ENCODE assay signal across 15 cellular contexts in the genomic region with DNA sequence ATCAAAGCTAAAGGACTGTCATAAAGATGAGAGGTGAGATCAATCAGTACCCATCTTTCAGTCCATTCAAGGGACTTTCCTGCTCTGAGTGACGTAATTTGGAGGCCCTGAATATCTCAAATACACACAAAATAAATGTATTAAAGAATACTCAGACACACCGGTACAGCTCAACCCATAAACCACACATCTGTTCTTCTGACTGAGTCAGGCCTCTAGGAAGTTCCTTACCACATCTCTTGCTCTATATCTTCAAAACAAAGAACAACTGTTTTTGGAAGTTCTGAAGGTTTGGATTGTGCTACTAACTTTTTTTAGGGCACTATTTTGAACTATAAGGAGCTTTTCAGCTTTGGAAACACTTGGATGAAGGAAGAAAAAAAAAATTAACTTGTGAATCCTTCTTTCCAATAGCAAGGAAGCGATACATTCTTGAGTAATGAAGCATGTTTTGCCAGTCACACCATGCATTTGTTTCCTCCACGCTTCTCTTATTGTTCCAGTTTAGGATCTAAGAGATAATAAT.
DNase-seq lines count a peak whose midpoint lies in the region; ATAC-seq and TF ChIP-seq lines count a peak whose summit lies in the region.
"Had no signal": no experiment of that assay in that cellular context is flagged by ENCODE, and none has a peak within 500 bp of the region (broad histone marks: within the 10 kb centered on the region; RNA-seq: fewer than 3 reads in every experiment).

No MANE protein-coding gene starts in this region.

- TF ChIP-seq CTCF in BJ (IDR thresholded peaks at IDR 0.05; ENCODE audit: insufficient read depth, low read depth, low read length) (no peak), IMR-90 (conservative IDR thresholded peaks at IDR 0.05; ENCODE audit: low read depth, low read length) (no peak), mammary epithelial cell (conservative IDR thresholded peaks at IDR 0.05 in 1 of 2, IDR thresholded peaks at IDR 0.05 in 1 of 2; ENCODE audit: extremely low read depth in 1 of 2, insufficient read depth in 1 of 2, low read depth in 1 of 2, low read length in 2 of 2) (no peak)

- H3K79me1 ChIP-seq in IMR-90 (ENCODE audit: low read depth in 1 of 2, low read length in 2 of 2): no peaks in the 10 kb centered on the region

- no peak overlapping the region for H2BK5ac ChIP-seq in IMR-90 (ENCODE audit: low read depth, low read length, poor library complexity, severe bottlenecking)

- H3K18ac ChIP-seq in IMR-90 (ENCODE audit: low read depth, low read length): no peak overlapping the region

- no peaks in the 10 kb centered on the region for H3K79me2 ChIP-seq in mammary epithelial cell (ENCODE audit: insufficient read depth, low read length)

- H3K27ac ChIP-seq in IMR-90 (ENCODE audit: insufficient read depth, low read length): no peak overlapping the region
- peak overlapping the region; percentile 94 for H3K27ac ChIP-seq in mammary epithelial cell (ENCODE audit: insufficient read depth, low read depth, low read length)
- no peak overlapping the region for H3K27ac ChIP-seq in caudate nucleus (ENCODE audit: low read depth, low read length)
- H3K27ac ChIP-seq: ovary, transverse colon had no signal

- H3K9ac ChIP-seq in IMR-90 (ENCODE audit: low read depth, low read length) (no peak overlapping the region), mammary epithelial cell (ENCODE audit: insufficient read depth, low read length) (peak overlapping the region; percentile 39)

- no peak overlapping the region for H3K14ac ChIP-seq in IMR-90 (replicated peaks; ENCODE audit: low read depth, low read length)

- no peak overlapping the region for H4K91ac ChIP-seq in IMR-90 (ENCODE audit: insufficient read depth, low read depth, low read length)

- H3K23ac ChIP-seq in IMR-90 (ENCODE audit: low read depth, low read length): no peak overlapping the region

- H2AK9ac ChIP-seq in IMR-90 (replicated peaks; ENCODE audit: low read depth, low read length, poor library complexity): no peak overlapping the region

- H4K20me1 ChIP-seq in IMR-90 (ENCODE audit: insufficient read depth, low read length) (no peaks in the 10 kb centered on the region), mammary epithelial cell (ENCODE audit: insufficient read depth, low read length) (no peaks in the 10 kb centered on the region)

- H4K8ac ChIP-seq in IMR-90 (ENCODE audit: low read depth in 2 of 2, low read length in 2 of 2): no peak overlapping the region

- no peak overlapping the region for H2AK5ac ChIP-seq in IMR-90 (ENCODE audit: low read depth, low read length)

- H3K4me2 ChIP-seq in IMR-90 (ENCODE audit: low read depth, low read length) (no peak overlapping the region), mammary epithelial cell (ENCODE audit: insufficient read depth, low read depth, low read length) (peak overlapping the region; percentile 50)

- H3K27me3 ChIP-seq in BJ (ENCODE audit: control insufficient read depth, insufficient read depth, low read length) (no peaks in the 10 kb centered on the region), IMR-90 (ENCODE audit: control insufficient read depth, insufficient read depth, low read length) (no peaks in the 10 kb centered on the region), mammary epithelial cell (ENCODE audit: insufficient read depth, low read length) (no peaks in the 10 kb centered on the region)
- H3K27me3 ChIP-seq: ovary, transverse colon had no signal

- dilution Hi-C loops in IMR-90 (cut with HindIII; ENCODE audit: low sequenced_read_pairs, unreplicated experiment): no loop called here
- dilution Hi-C loops in mammary epithelial cell (cut with HindIII; ENCODE audit: low sequenced_read_pairs): no loop called here

- DNase-seq in BJ (ENCODE audit: low read depth): peak; percentile 9
- peak; percentile 8 for DNase-seq in IMR-90
- peak; percentile 91 for DNase-seq in mammary epithelial cell
- peak; percentile 71 for DNase-seq in kidney glomerular epithelial cell (lab: John Stamatoyannopoulos, UW)
- DNase-seq in NCI-H345 treated with DMSO at 0.1 percent for 48 hours (lab: John Stamatoyannopoulos, UW; ENCODE audit: unreplicated experiment): no peak
- no peak for DNase-seq in caudate nucleus (lab: John Stamatoyannopoulos, UW)
- no peak for DNase-seq in NCI-H2227 treated with DMSO at 0.1 percent for 48 hours (lab: John Stamatoyannopoulos, UW)
- DNase-seq: activated CD4-positive, alpha-beta T cell treated with anti-CD3 and anti-CD28 coated beads for 1 hour; activated T-cell treated with anti-CD3 and anti-CD28 coated beads, Interleukin-2, amount 50 U/mL, for 1 hour; DMS79; MV-4-11; ovary; T-helper 1 cell; transverse colon had no signal

- no peak overlapping the region for H3K4ac ChIP-seq in IMR-90 (ENCODE audit: low read depth, low read length)

- no peak overlapping the region for H2BK20ac ChIP-seq in IMR-90 (ENCODE audit: low read depth, low read length)

- no peak for TF ChIP-seq RAD21 in IMR-90 (IDR thresholded peaks at IDR 0.05; ENCODE audit: low read length)

- intact Hi-C loops in IMR-90 (cut with micrococcal nuclease): loop anchor here (10.0 kb wide), 2 partner anchors 65 to 1635 kb away; no protein-coding TSS in a partner anchor
- intact Hi-C loops in mammary epithelial cell (cut with micrococcal nuclease): no loop called here

- H3K4me1 ChIP-seq in IMR-90 (ENCODE audit: control insufficient read depth, insufficient read depth, low read length) (no peaks in the 10 kb centered on the region), mammary epithelial cell (ENCODE audit: insufficient read depth, low read length) (peaks cover 30% of the 10 kb centered on the region)
- H3K4me1 ChIP-seq: transverse colon had no signal

- H2AFZ ChIP-seq in IMR-90 (replicated peaks; ENCODE audit: low read length, poor library complexity) (no peak overlapping the region), mammary epithelial cell (ENCODE audit: low read depth, low read length) (peak overlapping the region; percentile 63)

- WGBS in IMR-90 (ENCODE audit: extremely low coverage in 2 of 2, insufficient read length in 1 of 2), 2 experiments: no CpG with 5 or more reads among the region's 4 CpGs
- WGBS in mammary epithelial cell (ENCODE audit: low coverage, missing lambda C conversion rate): 6% methylated on average over 4 of the region's 4 CpGs

- H3K4me3 ChIP-seq in BJ (ENCODE audit: low read depth, low read length): no peak overlapping the region
- no peak overlapping the region for H3K4me3 ChIP-seq in IMR-90 (ENCODE audit: insufficient read depth, low read depth, low read length)
- no peak overlapping the region for H3K4me3 ChIP-seq in mammary epithelial cell (replicated peaks in 1 of 3; ENCODE audit: insufficient read depth in 1 of 3, low read depth in 2 of 3, low read length in 3 of 3)
- H3K4me3 ChIP-seq: ovary, transverse colon had no signal

- in situ Hi-C loops in IMR-90 (cut with MboI; ENCODE audit: low sequenced_read_pairs): no loop called here
- in situ Hi-C loops in mammary epithelial cell (cut with MboI; ENCODE audit: low sequenced_read_pairs in 2 of 2): no loop called here

- H3K9me3 ChIP-seq in IMR-90 (ENCODE audit: control insufficient read depth, insufficient read depth, low read length) (0 out of 2 replicates have a peak, but pooled peaks cover 2% of the 10 kb centered on the region), mammary epithelial cell (replicated peaks; ENCODE audit: insufficient read depth, low read length) (no peaks in the 10 kb centered on the region)
- H3K9me3 ChIP-seq: ovary, transverse colon had no signal

- no peak overlapping the region for H2BK120ac ChIP-seq in IMR-90 (ENCODE audit: low read depth, low read length)

- no peak overlapping the region for H2BK15ac ChIP-seq in IMR-90 (ENCODE audit: low read depth, low read length)

- no peak overlapping the region for H3K56ac ChIP-seq in IMR-90 (ENCODE audit: extremely low read depth, insufficient read depth, low read length)

- POLR2A ChIA-PET in BJ (lab: Charles Lee) (no interaction called here), IMR-90 (lab: Charles Lee; ENCODE audit: unreplicated experiment) (no interaction called here)

- no peak for ATAC-seq in IMR-90 (ENCODE audit: low read depth)
- no peak for ATAC-seq in GM21526 (IDR thresholded peaks at IDR 0.05; ENCODE audit: low FRiP score, unreplicated experiment)

- BruUV-seq in IMR-90 (replicated peaks; lab: Mats Ljungman, UMichigan): no TSS peak
- BruUV-seq in mammary epithelial cell (replicated peaks; lab: Mats Ljungman, UMichigan): no TSS peak

- CTCF ChIA-PET in BJ (lab: Yijun Ruan, JAX) (no interaction called here), IMR-90 (lab: Yijun Ruan, JAX) (no interaction called here), mammary epithelial cell (lab: Charles Lee; ENCODE audit: low non-redundant PET) (no interaction called here)

- H3K36me3 ChIP-seq in BJ (ENCODE audit: control insufficient read depth, insufficient read depth, low read length): no peaks in the 10 kb centered on the region
- no peaks in the 10 kb centered on the region for H3K36me3 ChIP-seq in IMR-90 (ENCODE audit: control insufficient read depth, insufficient read depth, low read length)
- H3K36me3 ChIP-seq in mammary epithelial cell (ENCODE audit: insufficient read depth, low read length): no peaks in the 10 kb centered on the region
- H3K36me3 ChIP-seq: ovary, transverse colon had no signal

- TF ChIP-seq POLR2A in IMR-90 (IDR thresholded peaks at IDR 0.05; ENCODE audit: low read depth, low read length): no peak

- H4K5ac ChIP-seq in IMR-90 (ENCODE audit: low read depth, low read length): no peak overlapping the region

- no peaks in the 10 kb centered on the region for H3K9me1 ChIP-seq in IMR-90 (ENCODE audit: insufficient read depth, low read length)

TF ChIP-seq in IMR-90, 13 proteins besides CTCF, POLR2A, EP300 and RAD21 (continues in another document):
- no peak for TF ChIP-seq RFX5 (IDR thresholded peaks at IDR 0.05; ENCODE audit: low read depth, low read length)
- TF ChIP-seq SMC3 (IDR thresholded peaks at IDR 0.05; ENCODE audit: low read depth, low read length): no peak
- no peak for TF ChIP-seq MXI1 (IDR thresholded peaks at IDR 0.05; ENCODE audit: borderline replicate concordance, low read depth, low read length)
- no peak for TF ChIP-seq MAZ (IDR thresholded peaks at IDR 0.05; ENCODE audit: borderline replicate concordance, low read depth, low read length)
- no peak for TF ChIP-seq CHD1 (IDR thresholded peaks at IDR 0.05; ENCODE audit: low read depth, low read length)
- TF ChIP-seq MAFK (IDR thresholded peaks at IDR 0.05; ENCODE audit: low read depth, low read length): no peak
- TF ChIP-seq, protein P1, sequence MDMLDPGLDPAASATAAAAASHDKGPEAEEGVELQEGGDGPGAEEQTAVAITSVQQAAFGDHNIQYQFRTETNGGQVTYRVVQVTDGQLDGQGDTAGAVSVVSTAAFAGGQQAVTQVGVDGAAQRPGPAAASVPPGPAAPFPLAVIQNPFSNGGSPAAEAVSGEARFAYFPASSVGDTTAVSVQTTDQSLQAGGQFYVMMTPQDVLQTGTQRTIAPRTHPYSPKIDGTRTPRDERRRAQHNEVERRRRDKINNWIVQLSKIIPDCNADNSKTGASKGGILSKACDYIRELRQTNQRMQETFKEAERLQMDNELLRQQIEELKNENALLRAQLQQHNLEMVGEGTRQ (IDR thresholded peaks at IDR 0.05; ENCODE audit: low read depth, low read length): no peak
- TF ChIP-seq CEBPB (IDR thresholded peaks at IDR 0.05; ENCODE audit: low read depth, low read length): no peak
- no peak for TF ChIP-seq BHLHE40 (IDR thresholded peaks at IDR 0.05; ENCODE audit: low read depth, low read length)

Comparison
In these comparisons a context has a peak if more than half of its experiments do, and no peak if none do; other contexts are left out.
1. DNase-seq: peak in BJ (single experiment), IMR-90 (single experiment), mammary epithelial cell (single experiment) and kidney glomerular epithelial cell (single experiment); none in NCI-H345 treated with DMSO at 0.1 percent for 48 hours (single experiment), caudate nucleus (0 of 61) and NCI-H2227 treated with DMSO at 0.1 percent for 48 hours (single experiment).